ENCODE assay signal across 14 cellular contexts in the genomic region with DNA sequence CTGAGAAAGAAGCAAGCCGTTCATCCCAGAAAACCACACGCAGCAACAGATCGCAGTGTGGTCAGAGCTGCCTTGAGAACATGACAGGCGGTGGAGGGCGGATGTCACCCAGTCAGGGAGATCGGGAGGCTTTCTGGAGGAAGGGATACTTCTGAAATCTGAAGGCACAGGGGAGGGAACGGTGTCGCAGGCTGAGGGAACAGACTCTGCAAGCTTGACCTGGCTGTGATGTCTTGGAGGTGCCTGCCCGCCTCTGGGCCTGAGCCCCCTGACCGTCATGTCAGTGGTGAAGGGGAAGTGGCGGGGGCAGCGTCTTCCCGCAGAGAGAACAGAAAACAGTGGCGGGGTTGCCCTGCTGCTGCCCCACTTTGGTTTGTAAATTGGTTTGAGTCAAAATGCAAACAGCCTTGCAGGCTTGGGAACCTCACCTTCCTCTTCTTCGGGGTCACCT. TPM values are rescaled to one million over a fixed set of nuclear protein-coding genes. Genes with fewer than 3 reads are reported as not detected.
DNase-seq lines count a peak whose midpoint lies in the region; ATAC-seq, FAIRE-seq and TF ChIP-seq lines count a peak whose summit lies in the region.
"Had no signal": no experiment of that assay in that cellular context is flagged by ENCODE, and none has a peak within 500 bp of the region (broad histone marks: within the 10 kb centered on the region; RNA-seq: fewer than 3 reads in every experiment).

No MANE protein-coding gene starts in this region.

- no peak for FAIRE-seq in H1 (lab: Jason Lieb, UNC)
- FAIRE-seq: bronchial epithelial cell had no signal

- POLR2A ChIA-PET in OCI-LY7 (lab: Charles Lee) (interaction anchor here (0.6 kb wide), 1 partner anchor 16 kb away, joined by 3 read pairs; no protein-coding TSS in a partner anchor), H1 (lab: Charles Lee; ENCODE audit: partially characterized antibody) (interaction anchor here (2.3 kb wide), 1 partner anchor 12 kb away, joined by 6 read pairs; no protein-coding TSS in a partner anchor)

- H2BK20ac ChIP-seq in H1 (ENCODE audit: low read length), result 0 out of 2 replicates have a peak overlapping the region, but pooled peaks have one; percentile 48

- DNase-seq in left ventricle myocardium superior, result peak; percentile 26
- no peak for DNase-seq in right atrium auricular region (ENCODE audit: low spot score)
- DNase-seq in OCI-LY7 (ENCODE audit: low spot score), result no peak
- DNase-seq in H1 (ENCODE audit: low read depth in 1 of 2, low spot score in 2 of 2), result no peak
- no peak for DNase-seq in chondrocyte (ENCODE audit: low spot score)
- DNase-seq in esophagus muscularis mucosa (ENCODE audit: extremely low spot score), result no peak
- DNase-seq in AG20443 (ENCODE audit: low spot score), result no peak
- DNase-seq: C1 segment of cervical spinal cord; GDM1; NCI-H2107; stimulated activated CD4-positive, alpha-beta T cell treated with anti-CD3 and anti-CD28 coated beads, Interleukin-1b, Interleukin-23, amount 100 ng/mL, for 48 hours had no signal

- no peak overlapping the region; the same call in 1 of the 2 replicates for H2BK12ac ChIP-seq in H1 (ENCODE audit: low read depth, low read length)

- BruUV-seq in OCI-LY7 (replicated peaks; lab: Mats Ljungman, UMichigan), result no TSS peak

- CTCF ChIA-PET in OCI-LY7 (lab: Charles Lee; ENCODE audit: unreplicated experiment) (no interaction called here), H1 (lab: Charles Lee; ENCODE audit: partially characterized antibody) (interaction anchor here (1.0 to 2.3 kb wide), 4 partner anchors 12 to 38 kb away, joined by 3 to 5 read pairs (median 4); no protein-coding TSS in a partner anchor)

- peaks cover 13% of the 10 kb centered on the region for H3K27me3 Mint-ChIP-seq in chondrocyte (ENCODE audit: low read depth)

- H3K9me2 ChIP-seq in OCI-LY7 (ENCODE audit: insufficient read depth, low read length), result no peaks in the 10 kb centered on the region

- H3K79me1 ChIP-seq in H1 (ENCODE audit: low read depth, low read length), result no peaks in the 10 kb centered on the region

- TF ChIP-seq POLR2A in H1 (IDR thresholded peaks at IDR 0.05; ENCODE audit: control extremely low read depth in 1 of 2, low read depth in 2 of 2, low read length in 2 of 2), result no peak
- TF ChIP-seq POLR2A in esophagus muscularis mucosa (IDR thresholded peaks at IDR 0.05; ENCODE audit: low read depth), result no peak

- no peak overlapping the region for H4K91ac ChIP-seq in H1 (replicated peaks; ENCODE audit: insufficient read length, low read length)

- no peak overlapping the region for H3K27ac Mint-ChIP-seq in chondrocyte (ENCODE audit: unreplicated experiment)

- no peak for TF ChIP-seq EP300 in H1 (IDR thresholded peaks at IDR 0.05; ENCODE audit: borderline replicate concordance in 1 of 2, low read depth in 2 of 2, low read length in 2 of 2)
- TF ChIP-seq EP300 in esophagus muscularis mucosa (IDR thresholded peaks at IDR 0.05), result no peak

- no peak overlapping the region for H3K4ac ChIP-seq in H1 (replicated peaks; ENCODE audit: insufficient read length, low read depth, low read length)

- no peaks in the 10 kb centered on the region for H3K79me2 ChIP-seq in OCI-LY7 (ENCODE audit: insufficient read depth, low read depth, low read length)
- H3K79me2 ChIP-seq in H1 (ENCODE audit: control insufficient read depth in 1 of 2, insufficient read depth in 2 of 2, low read length in 2 of 2), result no peaks in the 10 kb centered on the region

- no peak overlapping the region for H3K18ac ChIP-seq in H1 (ENCODE audit: extremely low read depth, low read length)

- H3K9ac ChIP-seq in H1 (replicated peaks in 1 of 4; ENCODE audit: extremely low read depth in 1 of 4, low read depth in 3 of 4, low read length in 3 of 4), result no peak overlapping the region

- peak overlapping the region; percentile 12; the same call in 1 of the 2 replicates for H3K4me2 ChIP-seq in OCI-LY7 (ENCODE audit: low read length)
- H3K4me2 ChIP-seq in H1 (ENCODE audit: insufficient read depth in 1 of 2, low read depth in 2 of 2, low read length in 2 of 2), result no peak overlapping the region

- no peak overlapping the region for H2BK15ac ChIP-seq in H1 (ENCODE audit: low read length)

- H3K27me3 ChIP-seq in right atrium auricular region (no peaks in the 10 kb centered on the region), H1 (replicated peaks in 1 of 4; ENCODE audit: control insufficient read depth in 3 of 4, extremely low read depth in 1 of 4, insufficient read depth in 3 of 4, low read length in 3 of 4) (no peaks in the 10 kb centered on the region; a peak in 1 of 7 replicates), esophagus muscularis mucosa (no peaks in the 10 kb centered on the region)

- no peak overlapping the region for H4K8ac ChIP-seq in H1 (ENCODE audit: extremely low read depth, insufficient read depth, low read length)

- H3K9me3 ChIP-seq in right atrium auricular region, result peaks cover 0 to 7% of the 10 kb centered on the region in 2 donors
- H3K9me3 ChIP-seq in OCI-LY7 (ENCODE audit: low read length), result no peaks in the 10 kb centered on the region
- peaks cover 6 to 7% of the 10 kb centered on the region in 2 experiments; a peak in 2 of 4 replicates for H3K9me3 ChIP-seq in H1 (ENCODE audit: insufficient read depth in 2 of 2, low read depth in 1 of 2, low read length in 1 of 2)
- peaks cover 0 to 9% (median 8%) of the 10 kb centered on the region in 4 donors for H3K9me3 ChIP-seq in esophagus muscularis mucosa

- peaks cover 6% of the 10 kb centered on the region for H3K4me1 Mint-ChIP-seq in chondrocyte (ENCODE audit: low read depth)

- no peak overlapping the region for H2BK5ac ChIP-seq in H1 (ENCODE audit: low read depth, low read length)

- H3K27ac ChIP-seq in right atrium auricular region (no peak overlapping the region), OCI-LY7 (ENCODE audit: low read depth, low read length, poor library complexity, severe bottlenecking) (no peak overlapping the region), H1 (ENCODE audit: low read depth, low read length) (no peak overlapping the region), esophagus muscularis mucosa (replicated peaks in 1 of 4) (no peak overlapping the region)
- H3K27ac ChIP-seq: epithelial cell of prostate had no signal

- H3K4me3 Mint-ChIP-seq in chondrocyte (ENCODE audit: unreplicated experiment), result no peak overlapping the region

- H3K23me2 ChIP-seq in H1 (ENCODE audit: low read depth, low read length), result no peaks in the 10 kb centered on the region

- 78% methylated on average over 15 of the region's 15 CpGs; no CpG with 5 or more reads in 1 of the 2 experiments for WGBS in H1 (ENCODE audit: extremely low coverage in 1 of 2, insufficient coverage in 1 of 2, insufficient read length in 1 of 2, insufficient replicate concordance in 2 of 2, low coverage in 1 of 2, low lambda C conversion rate in 2 of 2, missing lambda C conversion rate in 1 of 2), 2 experiments
- WGBS in esophagus muscularis mucosa, result 74% methylated on average over 15 of the region's 15 CpGs

- no peak for ATAC-seq in left ventricle myocardium superior
- ATAC-seq in GM18873 (IDR thresholded peaks at IDR 0.05; ENCODE audit: low FRiP score, unreplicated experiment), result no peak

- H2BK120ac ChIP-seq in H1 (replicated peaks; ENCODE audit: low read depth, low read length), result no peak overlapping the region

- no peak overlapping the region for H2AFZ ChIP-seq in OCI-LY7 (ENCODE audit: low read length)
- H2AFZ ChIP-seq in H1 (ENCODE audit: low read length), result no peak overlapping the region

- H3K4me3 ChIP-seq in right atrium auricular region, result no peak overlapping the region
- H3K4me3 ChIP-seq in OCI-LY7 (ENCODE audit: low read depth, low read length, poor library complexity, severe bottlenecking), result no peak overlapping the region
- H3K4me3 ChIP-seq in H1 (ENCODE audit: extremely low read depth in 1 of 4, insufficient read depth in 2 of 4, low read depth in 3 of 4, low read length in 4 of 4), result no peak overlapping the region
- H3K4me3 ChIP-seq in esophagus muscularis mucosa, result no peak overlapping the region

- peaks cover 8% of the 10 kb centered on the region for H3K9me3 Mint-ChIP-seq in chondrocyte (ENCODE audit: low read depth)

- H3K56ac ChIP-seq in H1 (replicated peaks; ENCODE audit: insufficient read length, low read depth, low read length), result no peak overlapping the region

- intact Hi-C loops in left ventricle myocardium superior (cut with micrococcal nuclease) (no loop called here), OCI-LY7 (cut with micrococcal nuclease; ENCODE audit: unreplicated experiment) (no loop called here), esophagus muscularis mucosa (cut with DNase I) (no loop called here)

- H2AK5ac ChIP-seq in H1 (ENCODE audit: low read depth, low read length), result no peak overlapping the region

- peaks cover 0 to 15% of the 10 kb centered on the region in 2 donors for H3K4me1 ChIP-seq in right atrium auricular region
- peaks cover 24% of the 10 kb centered on the region for H3K4me1 ChIP-seq in OCI-LY7 (ENCODE audit: insufficient read depth, low read length, poor library complexity, severe bottlenecking)
- peaks cover 0 to 19% (median 6%) of the 10 kb centered on the region in 4 experiments; a peak in 5 of 7 replicates for H3K4me1 ChIP-seq in H1 (replicated peaks in 1 of 4; ENCODE audit: control insufficient read depth in 3 of 4, insufficient read depth in 4 of 4, low read length in 3 of 4)
- H3K4me1 ChIP-seq in esophagus muscularis mucosa, result peaks cover 13 to 15% (median 15%) of the 10 kb centered on the region in 4 donors

- H4K20me1 ChIP-seq in OCI-LY7 (ENCODE audit: insufficient read depth, low read length) (no peaks in the 10 kb centered on the region), H1 (replicated peaks in 1 of 2; ENCODE audit: control insufficient read depth in 1 of 2, insufficient read depth in 2 of 2, low read length in 2 of 2) (no peaks in the 10 kb centered on the region)

- TF ChIP-seq RAD21 in H1 (IDR thresholded peaks at IDR 0.05 in 1 of 2, conservative IDR thresholded peaks at IDR 0.05 in 1 of 2; ENCODE audit: low read depth in 2 of 2, low read length in 2 of 2), result no peak

- TF ChIP-seq CTCF in right atrium auricular region (IDR thresholded peaks at IDR 0.05), result no peak
- TF ChIP-seq CTCF in OCI-LY7 (conservative IDR thresholded peaks at IDR 0.05; ENCODE audit: low read length), result no peak
- TF ChIP-seq CTCF in H1 (IDR thresholded peaks at IDR 0.05; ENCODE audit: control extremely low read depth in 1 of 3, insufficient read depth in 1 of 3, low read depth in 1 of 3, low read length in 3 of 3), result no peak
- no peak for TF ChIP-seq CTCF in chondrocyte (IDR thresholded peaks at IDR 0.05)
- TF ChIP-seq CTCF in esophagus muscularis mucosa (IDR thresholded peaks at IDR 0.05), result no peak

- H3K14ac ChIP-seq in H1 (ENCODE audit: insufficient read length), result no peak overlapping the region

- H4K5ac ChIP-seq in H1 (ENCODE audit: insufficient read length, low read depth, low read length), result no peak overlapping the region

- H3K36me3 ChIP-seq in right atrium auricular region (no peaks in the 10 kb centered on the region), OCI-LY7 (ENCODE audit: insufficient read depth, low read length) (no peaks in the 10 kb centered on the region), H1 (ENCODE audit: control insufficient read depth in 2 of 4, insufficient read depth in 4 of 4, low read length in 3 of 4) (no peaks in the 10 kb centered on the region), esophagus muscularis mucosa (no peaks in the 10 kb centered on the region)

- H3K23ac ChIP-seq in H1 (ENCODE audit: insufficient read length), result no peak overlapping the region

- peaks cover 2% of the 10 kb centered on the region for H3K36me3 Mint-ChIP-seq in chondrocyte (ENCODE audit: low read depth)

RNA-seq across cellular contexts. Expression of a gene that starts 8.1 kb away (rescaled TPM):
- total RNA-seq in left ventricle myocardium superior (5.8 TPM), right atrium auricular region (10 to 100 TPM in 1 of 2 donors, 1 to 10 TPM in 1; 5.5 to 12.2 TPM), OCI-LY7 (2022) (322 and 353 TPM in 2 replicates), chondrocyte (0.53 to 1.7 TPM (median 1.5 TPM) in 3 replicates), esophagus muscularis mucosa (10 to 100 TPM; 17.9 to 35.4 (median 24.8) TPM)
- 84.0 and 108 TPM in 2 replicates for total RNA-seq in OCI-LY7 (2014; rRNA removed; shearing (Covaris generic))
- total RNA-seq in H1 (2021; fragmentation: NEBNext Ultra II Directional; extraction: Animal tissue kit (Norgen Biotek cat#: 25700)), result 32.0 and 32.5 TPM in 2 replicates
- polyA plus RNA-seq in H1 (2011; rRNA removed), result 18.4 and 28.7 TPM in 2 replicates
- polyA plus RNA-seq in H1 (2011; cell fraction: cytosol; rRNA removed), result 17.3 TPM
- polyA plus RNA-seq in H1 (2011; cell fraction: nucleus; rRNA removed), result 53.0 TPM
- 15.4 to 27.6 TPM (median 23.1 TPM) in 4 replicates for polyA plus RNA-seq in H1 (2012, experiment 1 of 2)
- 16.2 TPM for polyA plus RNA-seq in H1 (2012, experiment 2 of 2)
- polyA plus RNA-seq in H1 (2013, experiment 1 of 2), result 40.2 TPM
- 37.1 TPM for polyA plus RNA-seq in H1 (2013, experiment 2 of 2)
- polyA minus RNA-seq in H1 (2011; rRNA and poly(A)+ RNA removed), result 12.7 and 14.2 TPM in 2 replicates
- 13.9 TPM for polyA minus RNA-seq in H1 (2011; cell fraction: cytosol; rRNA and poly(A)+ RNA removed)
- polyA minus RNA-seq in H1 (2011; cell fraction: nucleus; rRNA and poly(A)+ RNA removed), result 22.1 TPM

RNA-seq across cellular contexts. Expression of a gene that starts 56.0 kb away (rescaled TPM):
- total RNA-seq in left ventricle myocardium superior (0.17 TPM), right atrium auricular region (1 to 10 TPM in 1 of 2 donors, under 1 TPM in 1; 0.85 to 2.8 TPM), OCI-LY7 (2022) (3.3 and 4.5 TPM in 2 replicates), chondrocyte (not detected in 3 replicates), esophagus muscularis mucosa (10 to 100 TPM in 2 of 4 donors, 1 to 10 TPM in 2; 3.7 to 26.0 (median 10.2) TPM)
- total RNA-seq in OCI-LY7 (2014; rRNA removed; shearing (Covaris generic)), result 0.41 and 0.69 TPM in 2 replicates
- 0.19 and 0.45 TPM in 2 replicates for total RNA-seq in H1 (2021; fragmentation: NEBNext Ultra II Directional; extraction: Animal tissue kit (Norgen Biotek cat#: 25700))
- polyA plus RNA-seq in H1 (2011; rRNA removed), result 1.1 and 1.6 TPM in 2 replicates
- polyA plus RNA-seq in H1 (2011; cell fraction: cytosol; rRNA removed), result 1.2 TPM
- 4.8 TPM for polyA plus RNA-seq in H1 (2011; cell fraction: nucleus; rRNA removed)
- polyA plus RNA-seq in H1 (2012, experiment 1 of 2), result 0.48 to 1.1 TPM (median 0.83 TPM) in 4 replicates
- 0.29 TPM for polyA plus RNA-seq in H1 (2012, experiment 2 of 2)
- polyA plus RNA-seq in H1 (2013, experiment 1 of 2), result 0.83 TPM
- polyA plus RNA-seq in H1 (2013, experiment 2 of 2), result 0.64 TPM
- 0.51 and 1.0 TPM in 2 replicates for polyA minus RNA-seq in H1 (2011; rRNA and poly(A)+ RNA removed)
- 0.66 TPM for polyA minus RNA-seq in H1 (2011; cell fraction: cytosol; rRNA and poly(A)+ RNA removed)
- 1.1 TPM for polyA minus RNA-seq in H1 (2011; cell fraction: nucleus; rRNA and poly(A)+ RNA removed)
- total RNA-seq: bronchial epithelial cell had no signal
